Comparison of ENCODE assay signal across 9 cellular contexts in genomic region chr22:39634530-39635399, GRCh38.
DNase-seq lines count a peak whose midpoint lies in the region; ATAC-seq, FAIRE-seq and TF ChIP-seq lines count a peak whose summit lies in the region.
"Had no signal": no experiment of that assay in that cellular context is flagged by ENCODE, and none has a peak within 500 bp of the region (broad histone marks: within the 10 kb centered on the region; RNA-seq: fewer than 3 reads in every experiment).

No MANE protein-coding gene starts in this region.

- FAIRE-seq in GM12891 (lab: Jason Lieb, UNC): no peak

- no peak overlapping the region for H3K4me3 ChIP-seq in astrocyte of the spinal cord (ENCODE audit: low read depth, low read length)
- H3K4me3 ChIP-seq: vagina had no signal

- in situ Hi-C loops in astrocyte of the spinal cord (cut with HindIII; ENCODE audit: low sequenced_read_pairs): no loop called here

- TF ChIP-seq CTCF in Calu3 (IDR thresholded peaks at IDR 0.05; ENCODE audit: unreplicated experiment): no peak
- no peak for TF ChIP-seq CTCF in astrocyte of the spinal cord (IDR thresholded peaks at IDR 0.05; ENCODE audit: low read depth, low read length)

- peak; percentile 58; the same call in 1 of the 2 replicates for TF ChIP-seq EP300 in Ishikawa (IDR thresholded peaks at IDR 0.05; ENCODE audit: borderline replicate concordance)

- H3K9me3 Mint-ChIP-seq in Calu3 (ENCODE audit: low read depth, unreplicated experiment): peaks cover 2% of the 10 kb centered on the region

- no peak for TF ChIP-seq POLR2A in GM12891 (IDR thresholded peaks at IDR 0.05; ENCODE audit: low read depth, low read length)

- ATAC-seq in left lobe of liver: no peak

- DNase-seq in Calu3 (peak; percentile 90), astrocyte of the spinal cord (ENCODE audit: low read depth, low spot score) (peak; percentile 87), myocyte (ENCODE audit: low read depth) (peak; percentile 57), GM12891 (ENCODE audit: insufficient read length, low spot score) (no peak), NCI-H524 treated with DMSO at 0.1 percent for 48 hours (lab: John Stamatoyannopoulos, UW) (no peak), NCI-H2107 (lab: John Stamatoyannopoulos, UW) (no peak), left lobe of liver (ENCODE audit: low spot score) (no peak)

- no TSS peak for BruUV-seq in Calu3 (replicated peaks; lab: Mats Ljungman, UMichigan)

- H3K27me3 Mint-ChIP-seq in Calu3 (ENCODE audit: unreplicated experiment): peaks cover 10% of the 10 kb centered on the region

- no peak for TF ChIP-seq RAD21 in Ishikawa (IDR thresholded peaks at IDR 0.05; ENCODE audit: low read depth)

- intact Hi-C loops in Calu3 (cut with micrococcal nuclease; ENCODE audit: unreplicated experiment): no loop called here

- peaks cover 5% of the 10 kb centered on the region for H3K36me3 Mint-ChIP-seq in Calu3 (ENCODE audit: insufficient read depth, unreplicated experiment)

- CTCF ChIA-PET in Calu3 (lab: Charles Lee): interaction anchor here (0.6 to 1.6 kb wide), 6 partner anchors 9 to 390 kb away, joined by 3 to 8 read pairs (median 3); no protein-coding TSS in a partner anchor

- peaks cover 35% of the 10 kb centered on the region for H3K4me1 Mint-ChIP-seq in Calu3 (ENCODE audit: low read depth, unreplicated experiment)

- peak overlapping the region; percentile 6 for H3K4me3 Mint-ChIP-seq in Calu3 (ENCODE audit: low read depth, unreplicated experiment)

- H3K27ac Mint-ChIP-seq in Calu3 (ENCODE audit: unreplicated experiment): peak overlapping the region; percentile 68

TF ChIP-seq in Ishikawa, 13 proteins besides CTCF, POLR2A, EP300 and RAD21:
- TF ChIP-seq TCF12 (IDR thresholded peaks at IDR 0.05; ENCODE audit: low read depth) (0 out of 2 replicates have a peak, but pooled peaks have one; percentile 27), FOXM1 (IDR thresholded peaks at IDR 0.05; ENCODE audit: borderline replicate concordance, low read depth) (no peak), TEAD4 (IDR thresholded peaks at IDR 0.05) (peak; percentile 82), REST (IDR thresholded peaks at IDR 0.05; ENCODE audit: low read depth) (no peak), EGR1 (IDR thresholded peaks at IDR 0.05) (no peak), TAF1 (IDR thresholded peaks at IDR 0.05; ENCODE audit: low read depth) (no peak), ZBTB7A (IDR thresholded peaks at IDR 0.05; ENCODE audit: low read depth) (peak; percentile 68; the same call in 1 of the 2 replicates), YY1 (IDR thresholded peaks at IDR 0.05; ENCODE audit: low read depth) (no peak), NFIC (IDR thresholded peaks at IDR 0.05) (peak; percentile 91), CREB1 (IDR thresholded peaks at IDR 0.05; ENCODE audit: low read depth) (no peak), USF1 (IDR thresholded peaks at IDR 0.05) (no peak), MAX (IDR thresholded peaks at IDR 0.05) (peak; percentile 45; the same call in 1 of the 2 replicates), CEBPB (IDR thresholded peaks at IDR 0.05) (no peak)

TF ChIP-seq in GM12891, 5 proteins besides CTCF, POLR2A, EP300 and RAD21:
- TF ChIP-seq POU2F2 (IDR thresholded peaks at IDR 0.05; ENCODE audit: low read depth, low read length) (no peak), TAF1 (IDR thresholded peaks at IDR 0.05; ENCODE audit: low read depth, low read length) (no peak), POLR2AphosphoS5 (IDR thresholded peaks at IDR 0.05; ENCODE audit: low read depth, low read length) (no peak), PAX5 (IDR thresholded peaks at IDR 0.05; ENCODE audit: insufficient read depth, low read length, severe bottlenecking) (no peak), SPI1 (IDR thresholded peaks at IDR 0.05; ENCODE audit: low read depth, low read length) (no peak)

Comparison
In these comparisons a context has a peak if more than half of its experiments do, and no peak if none do; other contexts are left out.
1. DNase-seq: peak in Calu3 (single experiment), astrocyte of the spinal cord (single experiment) and myocyte (single experiment); none in GM12891 (single experiment), NCI-H524 treated with DMSO at 0.1 percent for 48 hours (single experiment), NCI-H2107 (single experiment) and left lobe of liver (single experiment).